Comparison of ENCODE assay signal across 1 cellular context in the genomic region with DNA sequence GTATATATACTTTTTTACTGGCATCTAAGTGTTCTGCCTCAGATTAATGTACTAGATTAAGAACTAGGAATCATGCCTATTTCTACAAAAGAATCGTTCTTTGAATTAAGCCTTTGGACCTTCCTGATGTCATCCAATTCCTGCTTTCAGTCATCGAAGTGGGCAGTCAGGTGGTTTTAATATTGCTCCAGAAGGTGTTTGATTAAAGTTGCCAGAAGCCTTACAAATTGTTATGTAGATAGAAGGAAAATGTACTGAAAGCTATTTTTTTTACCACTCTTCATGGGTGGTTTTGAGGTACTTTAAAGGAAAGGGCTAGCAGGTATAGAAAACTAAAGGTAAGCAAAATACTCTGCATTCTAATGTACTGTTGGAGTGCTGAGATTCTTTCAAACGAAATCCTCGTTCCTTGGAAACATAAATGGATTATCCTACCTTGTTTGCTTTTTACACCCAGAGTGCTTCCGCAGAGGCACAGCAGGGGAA.
TF ChIP-seq lines count a peak whose summit lies in the region.

No MANE protein-coding gene starts in this region.

TF ChIP-seq in H1, 55 proteins besides CTCF, POLR2A, EP300 and RAD21:
- TF ChIP-seq PHF8 (conservative IDR thresholded peaks at IDR 0.05; ENCODE audit: low read depth, low read length) = 0 out of 2 replicates have a peak, but pooled peaks have one; percentile 8
- no peak for TF ChIP-seq CBX5 (IDR thresholded peaks at IDR 0.05; ENCODE audit: low read depth, low read length)
- TF ChIP-seq, protein P1, sequence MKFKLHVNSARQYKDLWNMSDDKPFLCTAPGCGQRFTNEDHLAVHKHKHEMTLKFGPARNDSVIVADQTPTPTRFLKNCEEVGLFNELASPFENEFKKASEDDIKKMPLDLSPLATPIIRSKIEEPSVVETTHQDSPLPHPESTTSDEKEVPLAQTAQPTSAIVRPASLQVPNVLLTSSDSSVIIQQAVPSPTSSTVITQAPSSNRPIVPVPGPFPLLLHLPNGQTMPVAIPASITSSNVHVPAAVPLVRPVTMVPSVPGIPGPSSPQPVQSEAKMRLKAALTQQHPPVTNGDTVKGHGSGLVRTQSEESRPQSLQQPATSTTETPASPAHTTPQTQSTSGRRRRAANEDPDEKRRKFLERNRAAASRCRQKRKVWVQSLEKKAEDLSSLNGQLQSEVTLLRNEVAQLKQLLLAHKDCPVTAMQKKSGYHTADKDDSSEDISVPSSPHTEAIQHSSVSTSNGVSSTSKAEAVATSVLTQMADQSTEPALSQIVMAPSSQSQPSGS (IDR thresholded peaks at IDR 0.05; ENCODE audit: low read length) = no peak
